ENCODE assay signal across 11 cellular contexts in the genomic region with DNA sequence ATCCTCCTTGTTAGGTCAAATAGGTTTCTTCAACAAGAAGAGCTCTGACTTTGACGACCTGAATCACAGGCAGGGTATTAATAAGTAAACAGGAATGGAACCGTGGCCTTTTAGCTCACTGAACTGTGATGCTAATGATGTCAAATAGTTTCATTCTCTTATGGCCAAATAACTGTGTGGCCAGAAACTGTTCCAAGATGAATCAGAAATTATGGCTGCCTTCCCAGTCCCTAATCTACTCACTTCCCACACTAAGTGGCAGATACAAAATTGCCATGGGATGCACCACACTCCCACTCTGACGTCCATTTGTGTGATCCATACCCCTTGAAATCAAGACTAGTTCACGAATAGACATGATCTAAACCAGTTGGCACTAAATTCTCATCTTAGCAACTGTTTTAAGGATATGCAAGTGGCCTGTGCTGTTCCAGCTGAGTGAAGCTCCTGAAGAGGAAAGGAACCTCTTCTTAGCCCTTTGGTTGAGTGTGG.
DNase-seq lines count a peak whose midpoint lies in the region; ATAC-seq, FAIRE-seq and TF ChIP-seq lines count a peak whose summit lies in the region.
"Had no signal": no experiment of that assay in that cellular context is flagged by ENCODE, and none has a peak within 500 bp of the region (broad histone marks: within the 10 kb centered on the region; RNA-seq: fewer than 3 reads in every experiment).

No MANE protein-coding gene starts in this region.

- no peak for TF ChIP-seq POLR2A in HepG2 (IDR thresholded peaks at IDR 0.05; ENCODE audit: insufficient read depth in 1 of 2, low read depth in 2 of 2, low read length in 2 of 2)

- no peak overlapping the region for H3K4me3 ChIP-seq in kidney epithelial cell (ENCODE audit: low read depth, low read length)
- H3K4me3 ChIP-seq in tibial artery, result no peak overlapping the region
- H3K4me3 ChIP-seq in HepG2 (replicated peaks in 1 of 3; ENCODE audit: insufficient read depth in 1 of 3, low read depth in 2 of 3, low read length in 3 of 3), result no peak overlapping the region
- H3K4me3 ChIP-seq: cardiac muscle cell had no signal

- H3K9me3 Mint-ChIP-seq in MCF 10A (ENCODE audit: unreplicated experiment) (no peaks in the 10 kb centered on the region), CD14-positive monocyte (peaks cover 0 to 3% (median 0%) of the 10 kb centered on the region in 7 donors)

- intact Hi-C loops in MCF 10A (cut with micrococcal nuclease), result loop anchor here (1.0 to 10.0 kb wide), 3 partner anchors 238 to 747 kb away; no protein-coding TSS in a partner anchor
- intact Hi-C loops in tibial artery (cut with DNase I; ENCODE audit: low total_unique reads), result loop anchor here (5.0 kb wide), 1 partner anchor 739 kb away; no protein-coding TSS in a partner anchor
- intact Hi-C loops in CD14-positive monocyte (cut with micrococcal nuclease), result no loop called here
- intact Hi-C loops in HepG2 (cut with micrococcal nuclease; ENCODE audit: unreplicated experiment), result no loop called here

- H3K4me1 Mint-ChIP-seq in MCF 10A (ENCODE audit: insufficient read depth, unreplicated experiment) (peaks cover 53% of the 10 kb centered on the region), CD14-positive monocyte (no peaks in the 10 kb centered on the region)

- no peaks in the 10 kb centered on the region for H3K36me3 ChIP-seq in kidney epithelial cell (ENCODE audit: control insufficient read depth, insufficient read depth, low read length)
- no peaks in the 10 kb centered on the region for H3K36me3 ChIP-seq in tibial artery
- H3K36me3 ChIP-seq in HepG2 (replicated peaks in 1 of 2; ENCODE audit: control insufficient read depth in 1 of 2, insufficient read depth in 2 of 2, low read length in 2 of 2), result no peaks in the 10 kb centered on the region
- H3K36me3 ChIP-seq: cardiac muscle cell had no signal

- CTCF ChIA-PET in MCF 10A (lab: Yijun Ruan, JAX) (interaction anchor here (0.9 to 1.3 kb wide), 2 partner anchors 235 to 745 kb away, joined by 3 to 4 read pairs; no protein-coding TSS in a partner anchor), HepG2 (lab: Yijun Ruan, JAX; ENCODE audit: low intra/inter-chr PET ratio, low total read pairs) (no interaction called here)

- peak overlapping the region; percentile 72 to 73 for H3K27ac ChIP-seq in tibial artery
- no peak overlapping the region for H3K27ac ChIP-seq in HepG2 (ENCODE audit: extremely low read length, insufficient read depth, low read length)
- H3K27ac ChIP-seq: cardiac muscle cell had no signal

- no peak for TF ChIP-seq EP300 in HepG2 (IDR thresholded peaks at IDR 0.05; ENCODE audit: low read depth in 2 of 2, low read length in 2 of 2)
- TF ChIP-seq EP300 in HepG2 (CRISPR knock-in tag; IDR thresholded peaks at IDR 0.05; ENCODE audit: borderline replicate concordance), result no peak

- TF ChIP-seq CTCF in MCF 10A (IDR thresholded peaks at IDR 0.05; ENCODE audit: unreplicated experiment) (no peak), kidney epithelial cell (IDR thresholded peaks at IDR 0.05; ENCODE audit: insufficient read depth, low read length, poor library complexity, severe bottlenecking) (no peak), tibial artery (IDR thresholded peaks at IDR 0.05) (no peak), CD14-positive monocyte (IDR thresholded peaks at IDR 0.05) (no peak), HepG2 (CRISPR knock-in tag; IDR thresholded peaks at IDR 0.05) (no peak)

- peaks cover 0 to 49% (median 8%) of the 10 kb centered on the region in 4 donors for H3K4me1 ChIP-seq in tibial artery
- no peaks in the 10 kb centered on the region for H3K4me1 ChIP-seq in HepG2 (ENCODE audit: insufficient read depth, low read length)

- no peak for ATAC-seq in HepG2

- H3K27me3 ChIP-seq in kidney epithelial cell (ENCODE audit: control insufficient read depth, insufficient read depth, low read length), result no peaks in the 10 kb centered on the region
- H3K27me3 ChIP-seq in tibial artery, result no peaks in the 10 kb centered on the region
- no peaks in the 10 kb centered on the region for H3K27me3 ChIP-seq in HepG2 (ENCODE audit: control insufficient read depth in 1 of 2, insufficient read depth in 2 of 2, low read length in 2 of 2)
- H3K27me3 ChIP-seq: cardiac muscle cell had no signal

- 2% methylated on average over 4 of the region's 4 CpGs for WGBS in HepG2 (ENCODE audit: low lambda C conversion rate)

- no peaks in the 10 kb centered on the region for H3K79me2 ChIP-seq in HepG2 (ENCODE audit: insufficient read depth, low read length)

- H3K27ac Mint-ChIP-seq in MCF 10A (ENCODE audit: low read depth, unreplicated experiment) (peak overlapping the region; percentile 97), CD14-positive monocyte (no peak overlapping the region)

- H3K4me3 Mint-ChIP-seq in MCF 10A (ENCODE audit: unreplicated experiment) (no peak overlapping the region), CD14-positive monocyte (no peak overlapping the region)

- H4K20me1 ChIP-seq in HepG2 (ENCODE audit: insufficient read depth, low read length), result no peaks in the 10 kb centered on the region

- H3K36me3 Mint-ChIP-seq in MCF 10A (ENCODE audit: insufficient read depth, unreplicated experiment) (no peaks in the 10 kb centered on the region), CD14-positive monocyte (no peaks in the 10 kb centered on the region)

- BruUV-seq in MCF 10A (replicated peaks; lab: Mats Ljungman, UMichigan) (no TSS peak), HepG2 (replicated peaks; lab: Mats Ljungman, UMichigan) (no TSS peak)

- H3K27me3 Mint-ChIP-seq in MCF 10A (ENCODE audit: insufficient read depth, unreplicated experiment) (no peaks in the 10 kb centered on the region), CD14-positive monocyte (ENCODE audit: low read depth in 3 of 3) (peaks cover 0 to 1% (median 0%) of the 10 kb centered on the region in 3 donors)

- no peak overlapping the region for H3K9ac ChIP-seq in HepG2 (ENCODE audit: insufficient read depth, low read depth, low read length)

- TF ChIP-seq RAD21 in HepG2 (CRISPR knock-in tag; IDR thresholded peaks at IDR 0.05), result no peak

- DNase-seq in HTR-8/SVneo (ENCODE audit: insufficient read length, low spot score) (no peak), MCF 10A (ENCODE audit: unreplicated experiment) (peak; percentile 94), kidney epithelial cell (ENCODE audit: low read depth) (peak; percentile 92), tibial artery (peak; percentile 30 to 66), CD14-positive monocyte (ENCODE audit: low spot score) (no peak), HepG2 (ENCODE audit: low spot score) (no peak), iPS-NIHi7 (ENCODE audit: extremely low spot score) (no peak)
- DNase-seq in activated T-cell treated with anti-CD3 and anti-CD28 coated beads, Interleukin-2, amount 50 U/mL, for 48 hours, result no peak
- DNase-seq: NCI-H69 had no signal

- H3K9me3 ChIP-seq in tibial artery (no peaks in the 10 kb centered on the region), HepG2 (ENCODE audit: low read length) (no peaks in the 10 kb centered on the region)

- FAIRE-seq in HTR-8/SVneo (lab: Jason Lieb, UNC), result peak; percentile 64
- FAIRE-seq in HepG2 (lab: Jason Lieb, UNC), result no peak
- FAIRE-seq: H1 had no signal

- H2AFZ ChIP-seq in HepG2 (ENCODE audit: low read length), result no peak overlapping the region

- in situ Hi-C loops in HepG2 (cut with HindIII; ENCODE audit: extremely low pct_ligation_motif_present, low pct_unique_long_range_greater_than_20kb), result no loop called here

- POLR2A ChIA-PET in MCF 10A (lab: Yijun Ruan, JAX) (interaction anchor here (0.6 to 1.0 kb wide), 8 partner anchors 10 to 715 kb away, joined by 3 to 6 read pairs (median 3); no protein-coding TSS in a partner anchor), HepG2 (lab: Yijun Ruan, JAX) (no interaction called here)

- H3K4me2 ChIP-seq in HepG2 (ENCODE audit: low read depth, low read length), result no peak overlapping the region

TF ChIP-seq in HepG2, 621 proteins besides CTCF, POLR2A, EP300 and RAD21 (continues in another document):
- TF ChIP-seq, protein P1, sequence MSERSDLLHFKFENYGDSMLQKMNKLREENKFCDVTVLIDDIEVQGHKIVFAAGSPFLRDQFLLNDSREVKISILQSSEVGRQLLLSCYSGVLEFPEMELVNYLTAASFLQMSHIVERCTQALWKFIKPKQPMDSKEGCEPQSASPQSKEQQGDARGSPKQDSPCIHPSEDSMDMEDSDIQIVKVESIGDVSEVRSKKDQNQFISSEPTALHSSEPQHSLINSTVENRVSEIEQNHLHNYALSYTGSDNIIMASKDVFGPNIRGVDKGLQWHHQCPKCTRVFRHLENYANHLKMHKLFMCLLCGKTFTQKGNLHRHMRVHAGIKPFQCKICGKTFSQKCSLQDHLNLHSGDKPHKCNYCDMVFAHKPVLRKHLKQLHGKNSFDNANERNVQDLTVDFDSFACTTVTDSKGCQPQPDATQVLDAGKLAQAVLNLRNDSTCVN (CRISPR knock-in tag; IDR thresholded peaks at IDR 0.05; ENCODE audit: borderline replicate concordance), result no peak
- TF ChIP-seq, protein P2, sequence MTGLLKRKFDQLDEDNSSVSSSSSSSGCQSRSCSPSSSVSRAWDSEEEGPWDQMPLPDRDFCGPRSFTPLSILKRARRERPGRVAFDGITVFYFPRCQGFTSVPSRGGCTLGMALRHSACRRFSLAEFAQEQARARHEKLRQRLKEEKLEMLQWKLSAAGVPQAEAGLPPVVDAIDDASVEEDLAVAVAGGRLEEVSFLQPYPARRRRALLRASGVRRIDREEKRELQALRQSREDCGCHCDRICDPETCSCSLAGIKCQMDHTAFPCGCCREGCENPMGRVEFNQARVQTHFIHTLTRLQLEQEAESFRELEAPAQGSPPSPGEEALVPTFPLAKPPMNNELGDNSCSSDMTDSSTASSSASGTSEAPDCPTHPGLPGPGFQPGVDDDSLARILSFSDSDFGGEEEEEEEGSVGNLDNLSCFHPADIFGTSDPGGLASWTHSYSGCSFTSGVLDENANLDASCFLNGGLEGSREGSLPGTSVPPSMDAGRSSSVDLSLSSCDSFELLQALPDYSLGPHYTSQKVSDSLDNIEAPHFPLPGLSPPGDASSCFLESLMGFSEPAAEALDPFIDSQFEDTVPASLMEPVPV (CRISPR knock-in tag; IDR thresholded peaks at IDR 0.05), result no peak
- no peak for TF ChIP-seq RARA (CRISPR knock-in tag; IDR thresholded peaks at IDR 0.05)
- TF ChIP-seq, protein P3, sequence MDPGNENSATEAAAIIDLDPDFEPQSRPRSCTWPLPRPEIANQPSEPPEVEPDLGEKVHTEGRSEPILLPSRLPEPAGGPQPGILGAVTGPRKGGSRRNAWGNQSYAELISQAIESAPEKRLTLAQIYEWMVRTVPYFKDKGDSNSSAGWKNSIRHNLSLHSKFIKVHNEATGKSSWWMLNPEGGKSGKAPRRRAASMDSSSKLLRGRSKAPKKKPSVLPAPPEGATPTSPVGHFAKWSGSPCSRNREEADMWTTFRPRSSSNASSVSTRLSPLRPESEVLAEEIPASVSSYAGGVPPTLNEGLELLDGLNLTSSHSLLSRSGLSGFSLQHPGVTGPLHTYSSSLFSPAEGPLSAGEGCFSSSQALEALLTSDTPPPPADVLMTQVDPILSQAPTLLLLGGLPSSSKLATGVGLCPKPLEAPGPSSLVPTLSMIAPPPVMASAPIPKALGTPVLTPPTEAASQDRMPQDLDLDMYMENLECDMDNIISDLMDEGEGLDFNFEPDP (CRISPR knock-in tag; conservative IDR thresholded peaks at IDR 0.05), result no peak
- TF ChIP-seq ZMYM2 (CRISPR knock-in tag; IDR thresholded peaks at IDR 0.05), result no peak

Comparison
In these comparisons a context has a peak if more than half of its experiments do, and no peak if none do; other contexts are left out.
1. DNase-seq: peak in MCF 10A (single experiment), kidney epithelial cell (single experiment) and tibial artery (2 of 2); none in HTR-8/SVneo (single experiment), activated T-cell treated with anti-CD3 and anti-CD28 coated beads, Interleukin-2, amount 50 U/mL, for 48 hours (0 of 2), CD14-positive monocyte (single experiment), HepG2 (single experiment) and iPS-NIHi7 (single experiment).
2. intact Hi-C loops: an anchor here in MCF 10A (1.0 to 10.0 kb wide) and tibial artery (5.0 kb wide); none called in CD14-positive monocyte and HepG2.